In the genomic region with DNA sequence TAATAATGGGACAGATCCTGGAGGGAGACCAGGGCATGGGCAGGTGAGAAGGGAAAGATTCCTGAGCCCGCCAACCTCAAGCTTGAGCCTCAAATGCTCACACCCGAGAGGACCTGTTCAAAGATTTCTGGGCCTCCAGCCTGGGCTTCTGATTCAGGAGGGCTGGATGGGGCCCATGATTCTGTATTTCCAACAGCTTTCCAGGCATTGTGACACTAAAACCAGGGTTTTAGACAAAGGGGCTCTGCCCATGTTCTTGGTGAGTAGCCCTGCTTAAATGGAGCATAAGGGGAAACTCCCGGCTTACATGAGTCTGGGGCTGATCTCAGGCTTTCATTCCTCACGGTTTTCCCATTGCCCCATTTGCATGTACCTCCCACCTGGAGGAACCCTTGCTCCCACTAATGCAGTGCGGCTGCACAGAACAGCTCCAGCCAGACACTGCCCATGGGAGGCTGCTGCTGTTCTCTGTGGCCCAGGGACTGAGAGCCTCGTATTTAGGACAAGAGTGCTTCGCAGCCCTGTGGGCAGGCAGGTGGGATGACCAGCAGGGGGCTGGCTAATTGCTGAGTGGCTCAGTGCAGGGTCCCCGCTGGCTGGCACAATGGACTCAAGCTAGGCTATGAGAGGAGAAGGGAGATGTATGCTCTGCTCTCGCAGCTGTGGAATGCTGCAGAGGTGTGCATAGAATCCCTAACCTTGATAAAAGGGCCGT, we compare ENCODE assay signal across 1 cellular context.
A peak's percentile ranks its signal among the peaks of the same experiment; 100 is the strongest.
TF ChIP-seq lines count a peak whose summit lies in the region.

No MANE protein-coding gene starts in this region.

TF ChIP-seq in H1, 55 proteins besides CTCF, POLR2A, EP300 and RAD21 (continued from another document):
- TF ChIP-seq MAX (IDR thresholded peaks at IDR 0.05) (peak; percentile 98), ZNF274 (IDR thresholded peaks at IDR 0.05; ENCODE audit: borderline replicate concordance, extremely low read depth, low read length) (no peak), TEAD4 (IDR thresholded peaks at IDR 0.05; ENCODE audit: low read depth, low read length) (0 out of 2 replicates have a peak, but pooled peaks have one; percentile 36), YY1 (IDR thresholded peaks at IDR 0.05; ENCODE audit: low read depth, low read length) (0 out of 2 replicates have a peak, but pooled peaks have one; percentile 42), SRF (IDR thresholded peaks at IDR 0.05; ENCODE audit: low read depth, low read length) (no peak), KDM1A (IDR thresholded peaks at IDR 0.05; ENCODE audit: borderline replicate concordance, low read length) (no peak), EZH2 (IDR thresholded peaks at IDR 0.05; ENCODE audit: low read depth, low read length, severe bottlenecking) (no peak), TCF12 (IDR thresholded peaks at IDR 0.05; ENCODE audit: low read depth, low read length) (0 out of 2 replicates have a peak, but pooled peaks have one; percentile 64), NANOG (IDR thresholded peaks at IDR 0.05; ENCODE audit: insufficient read depth, low read depth, low read length, poor library complexity, severe bottlenecking) (peak; percentile 63), HDAC2 (IDR thresholded peaks at IDR 0.05; ENCODE audit: borderline replicate concordance in 1 of 2, low read depth in 2 of 2, low read length in 2 of 2) (0 out of 4 replicates have a peak, but pooled peaks of 1 of the 2 experiments have one; percentile 52)
